ENCODE assay signal across 8 cellular contexts in genomic region chr19:46787040-46787330, GRCh38. TPM values are rescaled to one million over a fixed set of nuclear protein-coding genes. Genes with fewer than 3 reads are reported as not detected.
A peak's percentile ranks its signal among the peaks of the same experiment; 100 is the strongest.
DNase-seq lines count a peak whose midpoint lies in the region; ATAC-seq, FAIRE-seq and TF ChIP-seq lines count a peak whose summit lies in the region.

No MANE protein-coding gene starts in this region.

- no peaks in the 10 kb centered on the region for H3K9me3 Mint-ChIP-seq in memory B cell

- in situ Hi-C loops in GM12878 (cut with MboI): no loop called here

- 2% methylated on average over 5 of the region's 5 CpGs for WGBS in GM12878 (ENCODE audit: insufficient coverage, insufficient replicate concordance, low lambda C conversion rate, missing lambda C conversion rate)

- intact Hi-C loops in Right ventricle myocardium superior (cut with DNase I): no loop called here
- intact Hi-C loops in GM12878 (cut with micrococcal nuclease; ENCODE audit: unreplicated experiment): loop anchor here (5.0 kb wide), 1 partner anchor 35 kb away; no protein-coding TSS in a partner anchor
- intact Hi-C loops in upper lobe of right lung (cut with DNase I): no loop called here

- POLR2A ChIA-PET in GM12878 (lab: Charles Lee): interaction anchor here (3.1 kb wide), 1 partner anchor 37 kb away, joined by 13 read pairs; no protein-coding TSS in a partner anchor

- no peak for FAIRE-seq in GM12878 (lab: Jason Lieb, UNC)

- H3K4me1 ChIP-seq in cardiac muscle cell (ENCODE audit: low read depth): peaks cover 9% of the 10 kb centered on the region
- 0 out of 2 replicates have a peak, but pooled peaks cover 7% of the 10 kb centered on the region for H3K4me1 ChIP-seq in GM12878 (ENCODE audit: control insufficient read depth, insufficient read depth, low read length)
- peaks cover 35% of the 10 kb centered on the region for H3K4me1 ChIP-seq in upper lobe of right lung

- 0 out of 2 replicates have a peak overlapping the region, but pooled peaks have one; percentile 30 for H2AFZ ChIP-seq in GM12878 (ENCODE audit: control insufficient read depth, low read depth, low read length)

- no peak for TF ChIP-seq POLR2A in GM12878 (IDR thresholded peaks at IDR 0.05; ENCODE audit: low read depth, low read length)

- BruUV-seq in GM12878 (replicated peaks; lab: Mats Ljungman, UMichigan): no TSS peak

- peaks cover 7% of the 10 kb centered on the region for H3K36me3 Mint-ChIP-seq in memory B cell

- H3K4me1 Mint-ChIP-seq in memory B cell: peaks cover 41% of the 10 kb centered on the region

- peaks cover 62% of the 10 kb centered on the region for H3K79me2 ChIP-seq in GM12878 (ENCODE audit: control insufficient read depth, insufficient read depth, low read length)

- peaks cover 2% of the 10 kb centered on the region for H3K36me3 ChIP-seq in cardiac muscle cell
- H3K36me3 ChIP-seq in GM12878 (ENCODE audit: control insufficient read depth in 2 of 2, insufficient read depth in 2 of 2, low read length in 1 of 2): peaks cover 4 to 10% of the 10 kb centered on the region in 2 experiments; a peak in 3 of 4 replicates
- peaks cover 22% of the 10 kb centered on the region for H3K36me3 ChIP-seq in upper lobe of right lung

- no peak for TF ChIP-seq EP300 in GM12878 (IDR thresholded peaks at IDR 0.05; ENCODE audit: borderline replicate concordance in 1 of 2, control insufficient read depth in 1 of 2, low read depth in 2 of 2, low read length in 2 of 2)

- no peaks in the 10 kb centered on the region for H3K9me3 ChIP-seq in cardiac muscle cell (ENCODE audit: low read depth)
- no peaks in the 10 kb centered on the region; the same call in 2 of the 3 replicates for H3K9me3 ChIP-seq in GM12878 (replicated peaks; ENCODE audit: control insufficient read depth, insufficient read depth, low read length)
- H3K9me3 ChIP-seq in upper lobe of right lung: no peaks in the 10 kb centered on the region

- no peaks in the 10 kb centered on the region; the same call in 1 of the 2 replicates for H4K20me1 ChIP-seq in GM12878 (ENCODE audit: control insufficient read depth, insufficient read depth)

- SMC1A ChIA-PET in GM12878 (lab: Charles Lee; ENCODE audit: uncharacterized antibody, unreplicated experiment): interaction anchor here (1.2 kb wide), 1 partner anchor 35 kb away, joined by 7 read pairs; no protein-coding TSS in a partner anchor

- ATAC-seq in Right ventricle myocardium superior (ENCODE audit: poor library complexity) (no peak), GM12878 (no peak), memory B cell (ENCODE audit: low read depth) (no peak), upper lobe of right lung (no peak)

- no peaks in the 10 kb centered on the region for H3K27me3 ChIP-seq in cardiac muscle cell
- no peaks in the 10 kb centered on the region for H3K27me3 ChIP-seq in GM12878 (replicated peaks in 1 of 2; ENCODE audit: control insufficient read depth in 2 of 2, insufficient read depth in 2 of 2, low read length in 1 of 2)
- no peaks in the 10 kb centered on the region for H3K27me3 ChIP-seq in upper lobe of right lung

- CTCF ChIA-PET in GM12878 (lab: Yijun Ruan, JAX): interaction anchor here (1.8 to 3.4 kb wide), 4 partner anchors 21 to 38 kb away, joined by 4 to 21 read pairs (median 11); no protein-coding TSS in a partner anchor

- H3K27me3 Mint-ChIP-seq in memory B cell: no peaks in the 10 kb centered on the region

- peak overlapping the region; percentile 65 for H3K9ac ChIP-seq in GM12878 (ENCODE audit: control insufficient read depth, insufficient read depth, low read length)

- no peak for DNase-seq in cardiac muscle cell (ENCODE audit: low read depth in 1 of 2, low spot score in 1 of 2)
- DNase-seq in Right ventricle myocardium superior: no peak
- DNase-seq in GM12878 (ENCODE audit: low read depth, low spot score): no peak
- no peak for DNase-seq in memory B cell (ENCODE audit: low spot score in 2 of 2)
- no peak for DNase-seq in upper lobe of right lung
- DNase-seq in putamen (ENCODE audit: low spot score): no peak
- DNase-seq in NCI-H2227 (lab: John Stamatoyannopoulos, UW; ENCODE audit: unreplicated experiment): no peak
- no peak for DNase-seq in NCI-H2029 (lab: John Stamatoyannopoulos, UW)

- H3K4me3 ChIP-seq in cardiac muscle cell (peak overlapping the region; percentile 45), GM12878 (peak overlapping the region; percentile 100), upper lobe of right lung (peak overlapping the region; percentile 90)

- peak overlapping the region; percentile 95 for H3K4me3 Mint-ChIP-seq in memory B cell

- TF ChIP-seq RAD21 in GM12878 (IDR thresholded peaks at IDR 0.05; ENCODE audit: insufficient read depth, low read depth, low read length): no peak

- RAD21 ChIA-PET in GM12878 (lab: Charles Lee; ENCODE audit: unreplicated experiment): no interaction called here

- H3K27ac ChIP-seq in cardiac muscle cell (peak overlapping the region; percentile 13), GM12878 (ENCODE audit: control insufficient read depth, insufficient read depth) (peak overlapping the region; percentile 94), upper lobe of right lung (peak overlapping the region; percentile 92)

- TF ChIP-seq CTCF in cardiac muscle cell (IDR thresholded peaks at IDR 0.05; ENCODE audit: low read depth, low read length) (no peak), GM12878 (IDR thresholded peaks at IDR 0.05 in 2 of 3, conservative IDR thresholded peaks at IDR 0.05 in 1 of 3; ENCODE audit: control insufficient read depth in 2 of 3, extremely low read depth in 1 of 3, insufficient read depth in 1 of 3, low read depth in 3 of 3, low read length in 3 of 3) (no peak), upper lobe of right lung (IDR thresholded peaks at IDR 0.05) (no peak)

- H3K4me2 ChIP-seq in GM12878 (ENCODE audit: control insufficient read depth, insufficient read depth): peak overlapping the region; percentile 81

- peak overlapping the region; percentile 95 for H3K27ac Mint-ChIP-seq in memory B cell

RNA-seq across cellular contexts. Expression of gene SLC1A5, which starts 1.4 kb away (rescaled TPM):
- total RNA-seq in cardiac muscle cell (37.9 and 63.6 TPM in 2 replicates), Right ventricle myocardium superior (7.0 TPM), GM12878 (2014; rRNA removed) (73.7 and 76.6 TPM in 2 replicates), GM12878 (2014; rRNA removed; fragmentation: Illumina TruSeq; extraction: Trizol) (35.8 and 36.2 TPM in 2 replicates), GM12878 (2021) (109 and 112 TPM in 2 replicates), upper lobe of right lung (133 TPM)
- polyA plus RNA-seq in cardiac muscle cell (43.0 and 64.9 TPM in 2 replicates), GM12878 (2011; rRNA removed) (22.1 and 60.9 TPM in 2 replicates), GM12878 (2014; fragmentation: Illumina TruSeq; extraction: Trizol) (29.2 and 53.2 TPM in 2 replicates), GM12878 (2014; fragmentation: Nextera tagmentation; extraction: Ambion mirVana) (10 to 100 TPM in 1 of 2 experiments, 1 to 10 TPM in 1; 9.1 to 16.3 TPM), GM12878 (2014; rRNA removed) (60.9 and 68.9 TPM in 2 replicates), GM12878 (2016; fragmentation: Nextera tagmentation; extraction: Ambion mirVana) (100 to 1,000 TPM; 116 to 129 TPM)
- total RNA-seq in GM12878 (2013; cell fraction: nucleolus; rRNA removed): 38.3 and 43.7 TPM in 2 replicates
- polyA plus RNA-seq in GM12878 (2011; ENCODE audit: low read depth): 47.6 TPM
- 97.3 and 105 TPM in 2 replicates for polyA plus RNA-seq in GM12878 (2011; cell fraction: cytosol; rRNA removed)
- polyA plus RNA-seq in GM12878 (2011; cell fraction: nucleus; rRNA removed): 43.9 and 51.7 TPM in 2 replicates
- 89.1 and 92.1 TPM in 2 replicates for polyA plus RNA-seq in GM12878 (2012)
- polyA minus RNA-seq in GM12878 (2011; rRNA and poly(A)+ RNA removed): 78.3 and 105 TPM in 2 replicates
- 30.7 and 31.9 TPM in 2 replicates for polyA minus RNA-seq in GM12878 (2011; cell fraction: cytosol; rRNA and poly(A)+ RNA removed)
- polyA minus RNA-seq in GM12878 (2011; cell fraction: nucleus; rRNA and poly(A)+ RNA removed): 19.5 and 29.7 TPM in 2 replicates

RNA-seq across cellular contexts. Expression of gene STRN4, which starts 40.7 kb away (rescaled TPM):
- total RNA-seq in cardiac muscle cell: 115 and 144 TPM in 2 replicates
- 98.4 and 110 TPM in 2 replicates for polyA plus RNA-seq in cardiac muscle cell
- total RNA-seq in Right ventricle myocardium superior: 38.4 TPM
- 77.4 and 81.2 TPM in 2 replicates for total RNA-seq in GM12878 (2013; cell fraction: nucleolus; rRNA removed)
- total RNA-seq in GM12878 (2014; rRNA removed): 51.1 and 54.8 TPM in 2 replicates
- 17.5 and 18.9 TPM in 2 replicates for total RNA-seq in GM12878 (2014; rRNA removed; fragmentation: Illumina TruSeq; extraction: Trizol)
- 55.0 and 56.1 TPM in 2 replicates for total RNA-seq in GM12878 (2021)
- 12.4 TPM for polyA plus RNA-seq in GM12878 (2011; ENCODE audit: low read depth)
- 19.7 and 26.1 TPM in 2 replicates for polyA plus RNA-seq in GM12878 (2011; rRNA removed)
- polyA plus RNA-seq in GM12878 (2011; cell fraction: cytosol; rRNA removed): 45.1 and 60.8 TPM in 2 replicates
- 186 and 249 TPM in 2 replicates for polyA plus RNA-seq in GM12878 (2011; cell fraction: nucleus; rRNA removed)
- polyA plus RNA-seq in GM12878 (2012): 35.8 and 44.1 TPM in 2 replicates
- polyA plus RNA-seq in GM12878 (2014; fragmentation: Illumina TruSeq; extraction: Trizol): 4.5 and 16.0 TPM in 2 replicates
- polyA plus RNA-seq in GM12878 (2014; fragmentation: Nextera tagmentation; extraction: Ambion mirVana): 1 to 10 TPM in 1 of 2 experiments, under 1 TPM in 1; 0.42 to 1.6 TPM
- 62.8 and 65.4 TPM in 2 replicates for polyA plus RNA-seq in GM12878 (2014; rRNA removed)
- 10 to 100 TPM in 1 of 2 experiments, 1 to 10 TPM in 1; 6.6 to 27.9 TPM for polyA plus RNA-seq in GM12878 (2016; fragmentation: Nextera tagmentation; extraction: Ambion mirVana)
- 30.9 and 64.5 TPM in 2 replicates for polyA minus RNA-seq in GM12878 (2011; rRNA and poly(A)+ RNA removed)
- 18.6 and 18.7 TPM in 2 replicates for polyA minus RNA-seq in GM12878 (2011; cell fraction: cytosol; rRNA and poly(A)+ RNA removed)
- 39.0 and 63.6 TPM in 2 replicates for polyA minus RNA-seq in GM12878 (2011; cell fraction: nucleus; rRNA and poly(A)+ RNA removed)
- total RNA-seq in upper lobe of right lung: 68.5 TPM

RNA-seq across cellular contexts. Expression of gene FKRP, which starts 41.1 kb away (rescaled TPM):
- total RNA-seq in cardiac muscle cell (39.1 and 50.3 TPM in 2 replicates), Right ventricle myocardium superior (13.9 TPM), GM12878 (2014; rRNA removed) (7.9 and 10.1 TPM in 2 replicates), GM12878 (2014; rRNA removed; fragmentation: Illumina TruSeq; extraction: Trizol) (5.8 and 6.9 TPM in 2 replicates), GM12878 (2021) (13.0 and 13.3 TPM in 2 replicates), upper lobe of right lung (14.2 TPM)
- polyA plus RNA-seq in cardiac muscle cell (20.4 and 25.3 TPM in 2 replicates), GM12878 (2011; rRNA removed) (3.3 and 4.2 TPM in 2 replicates), GM12878 (2014; fragmentation: Illumina TruSeq; extraction: Trizol) (8.0 and 8.7 TPM in 2 replicates), GM12878 (2014; fragmentation: Nextera tagmentation; extraction: Ambion mirVana) (1 to 10 TPM; 1.3 to 1.8 TPM), GM12878 (2014; rRNA removed) (14.1 and 14.2 TPM in 2 replicates), GM12878 (2016; fragmentation: Nextera tagmentation; extraction: Ambion mirVana) (1 to 10 TPM; 6.7 to 8.8 TPM)
- 13.5 and 18.7 TPM in 2 replicates for total RNA-seq in GM12878 (2013; cell fraction: nucleolus; rRNA removed)
- polyA plus RNA-seq in GM12878 (2011; ENCODE audit: low read depth): 5.4 TPM
- 4.9 and 8.7 TPM in 2 replicates for polyA plus RNA-seq in GM12878 (2011; cell fraction: cytosol; rRNA removed)
- polyA plus RNA-seq in GM12878 (2011; cell fraction: nucleus; rRNA removed): 11.0 and 19.0 TPM in 2 replicates
- polyA plus RNA-seq in GM12878 (2012): 5.9 and 11.6 TPM in 2 replicates
- 2.9 and 4.9 TPM in 2 replicates for polyA minus RNA-seq in GM12878 (2011; rRNA and poly(A)+ RNA removed)
- 1.2 and 1.5 TPM in 2 replicates for polyA minus RNA-seq in GM12878 (2011; cell fraction: cytosol; rRNA and poly(A)+ RNA removed)
- polyA minus RNA-seq in GM12878 (2011; cell fraction: nucleus; rRNA and poly(A)+ RNA removed): 3.6 and 4.2 TPM in 2 replicates

Comparison
In these comparisons a context has a peak if more than half of its experiments do, and no peak if none do; other contexts are left out.
1. H3K27ac ChIP-seq: peak in every context shown above with its lines; median percentile 94 in GM12878; 92 in upper lobe of right lung; 13 in cardiac muscle cell.
2. H3K4me3 ChIP-seq: peak in every context shown above with its lines; median percentile 100 in GM12878; 90 in upper lobe of right lung; 45 in cardiac muscle cell.